17 cellular contexts compared by ENCODE assay signal in the genomic region with DNA sequence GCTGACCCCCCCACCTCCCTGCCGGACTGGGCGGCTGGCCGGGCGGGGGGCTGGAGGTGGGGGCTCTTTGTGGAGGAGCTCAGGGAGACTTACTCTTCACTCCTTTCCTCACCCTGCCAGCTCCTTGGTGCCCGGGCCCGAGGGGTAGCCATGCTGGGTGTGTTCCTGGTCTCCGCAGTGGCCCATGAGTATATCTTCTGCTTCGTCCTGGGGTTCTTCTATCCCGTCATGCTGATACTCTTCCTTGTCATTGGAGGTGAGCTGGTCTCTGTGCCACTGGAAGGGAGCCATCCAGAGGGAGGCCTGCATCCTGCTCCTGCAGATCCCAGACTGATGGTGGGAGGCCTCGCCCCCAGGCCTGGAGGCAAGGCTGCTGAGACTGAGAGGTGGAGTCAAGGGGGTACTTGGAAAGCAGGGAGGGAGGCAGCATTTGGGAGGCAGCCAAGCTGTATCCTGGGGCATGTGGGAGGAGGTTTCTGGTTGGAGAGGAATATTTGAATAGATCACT. TPM values are rescaled to one million over a fixed set of nuclear protein-coding genes. Genes with fewer than 3 reads are reported as not detected.
DNase-seq lines count a peak whose midpoint lies in the region; ATAC-seq and TF ChIP-seq lines count a peak whose summit lies in the region.
"Had no signal": no experiment of that assay in that cellular context is flagged by ENCODE, and none has a peak within 500 bp of the region (broad histone marks: within the 10 kb centered on the region; RNA-seq: fewer than 3 reads in every experiment).

No MANE protein-coding gene starts in this region.

- H3K4me1 Mint-ChIP-seq in HFFc6 (ENCODE audit: low read depth) (peaks cover 26% of the 10 kb centered on the region), neural progenitor cell (peaks cover 11% of the 10 kb centered on the region), T-cell (peaks cover 0 to 3% (median 0%) of the 10 kb centered on the region in 3 donors)
- H3K4me1 Mint-ChIP-seq in activated CD4-positive, alpha-beta T cell treated with anti-CD3 and anti-CD28 coated beads, Interleukin-2, amount 10 ng/mL, durations not matched to agents 24 days and 14 days = no peaks in the 10 kb centered on the region
- H3K4me1 Mint-ChIP-seq: immature natural killer cell had no signal

- H3K36me3 Mint-ChIP-seq in HFFc6 (ENCODE audit: low read depth) (no peaks in the 10 kb centered on the region), neural progenitor cell (peaks cover 5% of the 10 kb centered on the region), T-cell (no peaks in the 10 kb centered on the region)
- no peaks in the 10 kb centered on the region for H3K36me3 Mint-ChIP-seq in activated CD4-positive, alpha-beta T cell treated with anti-CD3 and anti-CD28 coated beads, Interleukin-2, amount 10 ng/mL, durations not matched to agents 24 days and 14 days (ENCODE audit: low read depth)

- POLR2A ChIA-PET in T-cell (lab: Charles Lee) = no interaction called here

- H3K4me1 ChIP-seq in neural progenitor cell = no peaks in the 10 kb centered on the region
- H3K4me1 ChIP-seq: parathyroid adenoma had no signal

- H3K9me3 Mint-ChIP-seq in HFFc6 (no peaks in the 10 kb centered on the region), neural progenitor cell (peaks cover 8% of the 10 kb centered on the region), T-cell (no peaks in the 10 kb centered on the region)
- no peaks in the 10 kb centered on the region for H3K9me3 Mint-ChIP-seq in activated CD4-positive, alpha-beta T cell treated with anti-CD3 and anti-CD28 coated beads, Interleukin-2, amount 10 ng/mL, durations not matched to agents 24 days and 14 days
- H3K9me3 Mint-ChIP-seq: activated T-cell treated with anti-CD3 and anti-CD28 coated beads, Interleukin-2, amount 50 U/mL, for 4 hours; CD8-positive, alpha-beta T cell; dendritic cell treated with granulocyte-macrophage colony-stimulating factor and Interleukin-4, amounts not matched to agents 40 ng/mL and 50 ng/mL, for 4 days had no signal

- no peak overlapping the region for H3K4me2 ChIP-seq in neural progenitor cell

- H3K9ac ChIP-seq in neural progenitor cell = no peak overlapping the region
- H3K9ac ChIP-seq: parathyroid adenoma had no signal

- H3F3A ChIP-seq in neural progenitor cell (ENCODE audit: low read depth) = no peaks in the 10 kb centered on the region

- no peaks in the 10 kb centered on the region for H3K79me2 ChIP-seq in neural progenitor cell (ENCODE audit: low read depth)
- H3K79me2 ChIP-seq: parathyroid adenoma had no signal

- H3K36me3 ChIP-seq in neural progenitor cell = no peaks in the 10 kb centered on the region
- H3K36me3 ChIP-seq: thoracic aorta had no signal

- TF ChIP-seq CTCF in HFFc6 (IDR thresholded peaks at IDR 0.05) (no peak), neural progenitor cell (IDR thresholded peaks at IDR 0.05) (no peak)

- H3K27me3 Mint-ChIP-seq in HFFc6 (ENCODE audit: insufficient read depth) (peaks cover 2% of the 10 kb centered on the region), neural progenitor cell (ENCODE audit: insufficient read depth, low read depth) (peaks cover 13% of the 10 kb centered on the region), T-cell (no peaks in the 10 kb centered on the region)
- peaks cover 7% of the 10 kb centered on the region for H3K27me3 Mint-ChIP-seq in activated CD4-positive, alpha-beta T cell treated with anti-CD3 and anti-CD28 coated beads, Interleukin-2, amount 10 ng/mL, durations not matched to agents 24 days and 14 days

- H3K27me3 ChIP-seq in neural progenitor cell = peaks cover 34% of the 10 kb centered on the region

- no peak overlapping the region; the same call in 1 of the 2 replicates for H3K4me3 Mint-ChIP-seq in HFFc6
- H3K4me3 Mint-ChIP-seq in neural progenitor cell = peak overlapping the region; percentile 46
- H3K4me3 Mint-ChIP-seq in activated CD4-positive, alpha-beta T cell treated with anti-CD3 and anti-CD28 coated beads, Interleukin-2, amount 10 ng/mL, durations not matched to agents 24 days and 14 days = no peak overlapping the region
- no peak overlapping the region for H3K4me3 Mint-ChIP-seq in T-cell
- H3K4me3 Mint-ChIP-seq: activated T-cell treated with anti-CD3 and anti-CD28 coated beads, Interleukin-2, amount 50 U/mL, for 4 hours; CD8-positive, alpha-beta T cell; dendritic cell treated with granulocyte-macrophage colony-stimulating factor and Interleukin-4, amounts not matched to agents 40 ng/mL and 50 ng/mL, for 4 days; immature natural killer cell had no signal

- no peak overlapping the region for H3K27ac ChIP-seq in neural progenitor cell
- H3K27ac ChIP-seq: parathyroid adenoma, thoracic aorta had no signal

- no peak overlapping the region for H2AFZ ChIP-seq in neural progenitor cell (replicated peaks)
- H2AFZ ChIP-seq: parathyroid adenoma had no signal

- H4K20me1 ChIP-seq in neural progenitor cell (ENCODE audit: low read depth) = no peaks in the 10 kb centered on the region

- H3K27ac Mint-ChIP-seq in HFFc6 (peak overlapping the region; percentile 34; the same call in 1 of the 2 replicates), neural progenitor cell (no peak overlapping the region), T-cell (no peak overlapping the region)
- no peak overlapping the region for H3K27ac Mint-ChIP-seq in activated CD4-positive, alpha-beta T cell treated with anti-CD3 and anti-CD28 coated beads, Interleukin-2, amount 10 ng/mL, durations not matched to agents 24 days and 14 days
- H3K27ac Mint-ChIP-seq: CD8-positive, alpha-beta T cell; dendritic cell treated with granulocyte-macrophage colony-stimulating factor and Interleukin-4, amounts not matched to agents 40 ng/mL and 50 ng/mL, for 4 days; immature natural killer cell had no signal

- DNase-seq in EH (ENCODE audit: low read depth) = peak; percentile 72
- no peak for DNase-seq in HFFc6
- DNase-seq in amniotic epithelial cell (ENCODE audit: low read depth) = peak; percentile 77
- DNase-seq in neural progenitor cell (ENCODE audit: low spot score) = no peak
- DNase-seq in posterior cingulate gyrus = no peak
- no peak for DNase-seq in activated CD4-positive, alpha-beta T cell treated with anti-CD3 and anti-CD28 coated beads, Interleukin-2, amount 10 ng/mL, durations not matched to agents 24 days and 14 days
- DNase-seq in T-cell = no peak
- DNase-seq: activated T-cell treated with anti-CD3 and anti-CD28 coated beads, Interleukin-2, amount 50 U/mL, for 4 hours; CD8-positive, alpha-beta T cell; immature natural killer cell; Kasumi-1; NCI-H1694 treated with DMSO at 0.1 percent for 48 hours; stimulated activated CD4-positive, alpha-beta T cell treated with anti-CD3 and anti-CD28 coated beads, Interleukin-15, amount 100 ng/mL, for 24 hours had no signal

- intact Hi-C loops in posterior cingulate gyrus (cut with DNase I) = no loop called here
- intact Hi-C loops in activated CD4-positive, alpha-beta T cell treated with anti-CD3 and anti-CD28 coated beads, Interleukin-2, amount 10 ng/mL, durations not matched to agents 24 days and 14 days (cut with micrococcal nuclease) = no loop called here

- H3K9me3 ChIP-seq in neural progenitor cell (ENCODE audit: low read depth) = no peaks in the 10 kb centered on the region
- H3K9me3 ChIP-seq: thoracic aorta had no signal

- ATAC-seq in T-cell (replicated peaks in 1 of 4) = no peak
- no peak for ATAC-seq in GM21367 (IDR thresholded peaks at IDR 0.05; ENCODE audit: unreplicated experiment)
- ATAC-seq: activated T-cell treated with anti-CD3 and anti-CD28 coated beads, Interleukin-2, amount 50 U/mL, for 4 hours; CD8-positive, alpha-beta T cell had no signal

- no peak overlapping the region for H3K4me3 ChIP-seq in neural progenitor cell
- H3K4me3 ChIP-seq: thoracic aorta had no signal

- CTCF ChIA-PET in T-cell (lab: Charles Lee) = interaction anchor here in 1 of 2 donors (0.7 kb wide), 1 partner anchor 348 kb away, joined by 3 read pairs; no protein-coding TSS in a partner anchor

RNA-seq across cellular contexts. Expression of gene SOAT2, which starts 19.7 kb away (rescaled TPM):
- total RNA-seq in HFFc6 (2021; fragmentation: NEBNext Ultra II Directional; extraction: Animal tissue kit (Norgen Biotek cat#: 25700)) = under 1 TPM; 0.12 to 0.34 (median 0.18) TPM
- total RNA-seq in neural progenitor cell (ENCODE audit: low replicate concordance) (not detected in 2 replicates), T-cell (1 to 10 TPM in 2 of 5 donors, under 1 TPM in 3; 0.82 to 1.6 (median 0.89) TPM)
- not detected in 2 replicates for total RNA-seq in activated CD4-positive, alpha-beta T cell treated with anti-CD3 and anti-CD28 coated beads, Interleukin-2, amount 10 ng/mL, durations not matched to agents 24 days and 14 days

RNA-seq across cellular contexts. Expression of gene IGFBP6, which starts 25.5 kb away (rescaled TPM):
- total RNA-seq in HFFc6 (2021; fragmentation: NEBNext Ultra II Directional; extraction: Animal tissue kit (Norgen Biotek cat#: 25700)) = 100 to 1,000 TPM; 317 to 444 (median 430) TPM
- total RNA-seq in neural progenitor cell (ENCODE audit: low replicate concordance) (2.5 and 2.6 TPM in 2 replicates), T-cell (1 to 10 TPM in 1 of 5 donors, under 1 TPM in 2, not detected in 2; 0.67 to 1.4 (median 0.79) TPM)
- not detected in 2 replicates for total RNA-seq in activated CD4-positive, alpha-beta T cell treated with anti-CD3 and anti-CD28 coated beads, Interleukin-2, amount 10 ng/mL, durations not matched to agents 24 days and 14 days

RNA-seq across cellular contexts. Expression of gene SPRYD3, which starts 43.8 kb away (rescaled TPM):
- total RNA-seq in HFFc6 (2021; fragmentation: NEBNext Ultra II Directional; extraction: Animal tissue kit (Norgen Biotek cat#: 25700)) = 10 to 100 TPM; 50.5 to 59.4 (median 54.9) TPM
- total RNA-seq in neural progenitor cell (ENCODE audit: low replicate concordance) (5.4 and 6.7 TPM in 2 replicates), T-cell (10 to 100 TPM; 29.3 to 65.0 (median 58.2) TPM)
- 35.6 TPM in 2 replicates for total RNA-seq in activated CD4-positive, alpha-beta T cell treated with anti-CD3 and anti-CD28 coated beads, Interleukin-2, amount 10 ng/mL, durations not matched to agents 24 days and 14 days

RNA-seq across cellular contexts. Expression of gene ZNF740, which starts 57.5 kb away (rescaled TPM):
- total RNA-seq in HFFc6 (2021; fragmentation: NEBNext Ultra II Directional; extraction: Animal tissue kit (Norgen Biotek cat#: 25700)) = 10 to 100 TPM; 17.3 to 25.7 (median 19.3) TPM
- 38.4 and 40.4 TPM in 2 replicates for total RNA-seq in neural progenitor cell (ENCODE audit: low replicate concordance)
- total RNA-seq in activated CD4-positive, alpha-beta T cell treated with anti-CD3 and anti-CD28 coated beads, Interleukin-2, amount 10 ng/mL, durations not matched to agents 24 days and 14 days = 44.0 and 50.5 TPM in 2 replicates
- 10 to 100 TPM; 36.4 to 94.2 (median 83.9) TPM for total RNA-seq in T-cell

RNA-seq across cellular contexts. Expression of gene CSAD, which starts 57.7 kb away (rescaled TPM):
- total RNA-seq in HFFc6 (2021; fragmentation: NEBNext Ultra II Directional; extraction: Animal tissue kit (Norgen Biotek cat#: 25700)) = 10 to 100 TPM; 13.9 to 17.1 (median 16.0) TPM
- total RNA-seq in neural progenitor cell (ENCODE audit: low replicate concordance) (26.9 and 33.0 TPM in 2 replicates), T-cell (10 to 100 TPM; 48.6 to 69.6 (median 62.3) TPM)
- total RNA-seq in activated CD4-positive, alpha-beta T cell treated with anti-CD3 and anti-CD28 coated beads, Interleukin-2, amount 10 ng/mL, durations not matched to agents 24 days and 14 days = 21.6 and 25.6 TPM in 2 replicates

Comparison
In these comparisons a context has a peak if more than half of its experiments do, and no peak if none do; other contexts are left out.
1. DNase-seq: peak in EH (single experiment) and amniotic epithelial cell (single experiment); none in HFFc6 (single experiment), neural progenitor cell (single experiment), posterior cingulate gyrus (0 of 10), activated CD4-positive, alpha-beta T cell treated with anti-CD3 and anti-CD28 coated beads, Interleukin-2, amount 10 ng/mL, durations not matched to agents 24 days and 14 days (single experiment) and T-cell (0 of 34).
2. RNA of gene IGFBP6, which starts 25.5 kb away (total RNA-seq): 317 to 444 TPM in HFFc6; 2.5 to 2.6 TPM in neural progenitor cell, 0.67 to 1.4 TPM in T-cell and not detected in activated CD4-positive, alpha-beta T cell treated with anti-CD3 and anti-CD28 coated beads, Interleukin-2, amount 10 ng/mL, durations not matched to agents 24 days and 14 days; every median in the first group is over 10 times any median in the second.